Comparison of ENCODE assay signal across 8 cellular contexts in the genomic region with DNA sequence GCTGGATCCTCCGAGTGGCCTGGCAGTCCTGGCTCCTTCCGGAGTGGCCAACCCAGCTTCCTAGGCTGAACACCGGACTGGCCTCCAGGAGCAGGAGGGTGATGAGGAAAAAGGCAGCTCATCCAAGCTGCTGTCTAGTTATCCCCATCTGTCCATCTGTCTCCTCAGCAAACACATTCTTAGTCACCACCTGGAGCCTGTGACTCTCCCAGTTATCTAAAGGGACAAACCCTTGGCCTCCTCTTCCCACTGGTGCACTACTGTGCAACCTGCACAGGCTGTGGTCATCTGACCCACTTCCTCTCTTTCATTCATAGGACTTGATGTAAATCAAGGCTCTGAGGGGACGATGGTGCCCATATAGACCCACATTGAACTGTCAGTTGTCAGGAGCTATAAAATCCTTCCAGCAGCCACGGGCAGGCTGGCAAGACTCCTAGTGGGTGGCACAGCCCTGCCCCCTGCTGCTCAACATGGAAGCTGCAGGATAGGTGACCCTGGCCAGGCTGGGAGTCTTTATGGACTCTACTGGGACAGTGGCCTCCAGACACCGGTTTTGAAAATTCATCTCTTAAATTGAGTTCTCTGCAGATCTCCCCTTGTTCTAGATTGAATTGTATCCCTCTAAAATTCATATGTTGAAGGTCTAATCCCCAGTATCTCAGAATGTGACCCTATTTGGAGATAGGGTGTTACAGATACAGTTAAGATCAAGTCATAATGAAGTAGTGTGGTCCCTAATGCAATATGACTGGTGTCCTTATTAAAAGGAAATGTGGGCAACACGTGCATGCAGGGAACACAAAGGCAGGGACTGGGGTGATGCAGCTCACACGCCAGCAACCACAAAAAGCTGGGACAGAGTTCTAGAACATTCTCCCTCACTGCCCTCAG. TPM values are rescaled to one million over a fixed set of nuclear protein-coding genes. Genes with fewer than 3 reads are reported as not detected.
DNase-seq lines count a peak whose midpoint lies in the region; ATAC-seq and TF ChIP-seq lines count a peak whose summit lies in the region.

No MANE protein-coding gene starts in this region.

- H3K27ac ChIP-seq in C4-2B (no peak overlapping the region), OCI-LY1 (ENCODE audit: low read depth, low read length, poor library complexity, severe bottlenecking) (no peak overlapping the region)

- H3K4me1 Mint-ChIP-seq in naive B cell: peaks cover 5 to 15% (median 12%) of the 10 kb centered on the region in 3 donors

- 0 out of 2 replicates have a peak, but pooled peaks cover 3% of the 10 kb centered on the region for H3F3A ChIP-seq in OCI-LY1 (ENCODE audit: insufficient read depth, low read length)

- H3K4me1 ChIP-seq in OCI-LY1 (ENCODE audit: insufficient read depth, low read length, severe bottlenecking): no peaks in the 10 kb centered on the region

- no peaks in the 10 kb centered on the region; the same call in 1 of the 2 replicates for H3K36me3 ChIP-seq in OCI-LY1 (ENCODE audit: insufficient read depth, low read length)

- H3K4me3 ChIP-seq in OCI-LY1 (ENCODE audit: low read depth, low read length, poor library complexity, severe bottlenecking) (no peak overlapping the region), epithelial cell of esophagus (ENCODE audit: low read length) (no peak overlapping the region)

- peaks cover 0 to 3% (median 0%) of the 10 kb centered on the region in 7 donors for H3K9me3 Mint-ChIP-seq in naive B cell

- H4K20me1 ChIP-seq in OCI-LY1 (ENCODE audit: insufficient read depth, low read length): no peaks in the 10 kb centered on the region

- no peak overlapping the region for H2AFZ ChIP-seq in OCI-LY1 (ENCODE audit: low read length)

- no peaks in the 10 kb centered on the region for H3K9me2 ChIP-seq in OCI-LY1 (ENCODE audit: low read depth, low read length)

- DNase-seq in HT1080 (ENCODE audit: low read depth) (peak; percentile 38), epithelial cell of esophagus (ENCODE audit: low read depth) (peak; percentile 72), naive B cell (peak; percentile 76)
- peak; percentile 91 for DNase-seq in activated CD8-positive, alpha-beta memory T cell treated with anti-CD3 and anti-CD28 coated beads, Interleukin-2, amount 50 U/mL, for 48 hours
- peak; percentile 61 to 77 for DNase-seq in stimulated activated CD8-positive, alpha-beta memory T cell treated with anti-CD3 and anti-CD28 coated beads, Interleukin-7, amount 100 ng/mL, for 48 hours (ENCODE audit: extremely low read depth in 1 of 2, low read depth in 1 of 2)

- no peak overlapping the region for H3K4me3 Mint-ChIP-seq in naive B cell

- ATAC-seq in GM19324 (IDR thresholded peaks at IDR 0.05; ENCODE audit: low FRiP score, unreplicated experiment) (peak; percentile 65), naive B cell (ENCODE audit: low read depth in 2 of 2) (peak; percentile 90 to 98)

- peak overlapping the region in 5 of 6 donors; percentile 21 to 95 (median 57) for H3K27ac Mint-ChIP-seq in naive B cell

- TF ChIP-seq CTCF in C4-2B (conservative IDR thresholded peaks at IDR 0.05) (peak; percentile 95), OCI-LY1 (IDR thresholded peaks at IDR 0.05; ENCODE audit: low read length) (peak; percentile 96), epithelial cell of esophagus (IDR thresholded peaks at IDR 0.05; ENCODE audit: insufficient read depth, low read depth, low read length, missing control alignments) (peak; percentile 97)

- no peaks in the 10 kb centered on the region for H3K36me3 Mint-ChIP-seq in naive B cell

- H3K79me2 ChIP-seq in OCI-LY1 (ENCODE audit: insufficient read depth, low read length): no peaks in the 10 kb centered on the region

- no peaks in the 10 kb centered on the region for H3K27me3 ChIP-seq in OCI-LY1 (ENCODE audit: insufficient read depth, low read length)

- no peak overlapping the region for H3K9ac ChIP-seq in OCI-LY1 (ENCODE audit: low read length)

- H3K9me3 ChIP-seq in OCI-LY1 (ENCODE audit: low read length): peaks cover 3% of the 10 kb centered on the region

- H3K4me2 ChIP-seq in OCI-LY1 (ENCODE audit: low read length): no peak overlapping the region

- no peaks in the 10 kb centered on the region for H3K27me3 Mint-ChIP-seq in naive B cell

RNA-seq across cellular contexts. Expression of a gene that starts 29.3 kb away (rescaled TPM):
- 1.0 and 2.8 TPM in 2 replicates for total RNA-seq in HT1080 (2014; rRNA removed; shearing (Covaris generic))
- 0.99 and 2.1 TPM in 2 replicates for polyA plus RNA-seq in HT1080 (2015; cell fraction: cytosol; rRNA removed)
- 0.91 and 1.4 TPM in 2 replicates for polyA plus RNA-seq in HT1080 (2015; cell fraction: nucleus; rRNA removed)
- polyA plus RNA-seq in naive B cell (ENCODE audit: low read depth in 6 of 6): 100 to 1,000 TPM in 2 of 6 donors, 10 to 100 TPM in 4; 56.3 to 220 (median 95.9) TPM

RNA-seq across cellular contexts. Expression of a gene that starts 34.1 kb away (rescaled TPM):
- total RNA-seq in HT1080 (2014; rRNA removed; shearing (Covaris generic)): 131 and 153 TPM in 2 replicates
- 58.1 and 63.3 TPM in 2 replicates for polyA plus RNA-seq in HT1080 (2015; cell fraction: cytosol; rRNA removed)
- polyA plus RNA-seq in HT1080 (2015; cell fraction: nucleus; rRNA removed): 33.7 and 37.0 TPM in 2 replicates
- polyA plus RNA-seq in naive B cell (ENCODE audit: low read depth in 6 of 6): 100 to 1,000 TPM; 219 to 401 (median 239) TPM

RNA-seq across cellular contexts. Expression of a gene that starts 36.2 kb away (rescaled TPM):
- total RNA-seq in HT1080 (2014; rRNA removed; shearing (Covaris generic)): not detected in 2 replicates
- polyA plus RNA-seq in HT1080 (2015; cell fraction: cytosol; rRNA removed): not detected in 2 replicates
- not detected in 2 replicates for polyA plus RNA-seq in HT1080 (2015; cell fraction: nucleus; rRNA removed)
- not detected for polyA plus RNA-seq in naive B cell (ENCODE audit: low read depth in 6 of 6)

RNA-seq across cellular contexts. Expression of a gene that starts 58.1 kb away (rescaled TPM):
- total RNA-seq in HT1080 (2014; rRNA removed; shearing (Covaris generic)): not detected in 2 replicates
- not detected in 2 replicates for polyA plus RNA-seq in HT1080 (2015; cell fraction: cytosol; rRNA removed)
- polyA plus RNA-seq in HT1080 (2015; cell fraction: nucleus; rRNA removed): not detected in 2 replicates
- polyA plus RNA-seq in naive B cell (ENCODE audit: low read depth in 6 of 6): under 1 TPM in 1 of 6 donors, not detected in 5; 0.15 TPM

Comparison
In these comparisons a context has a peak if more than half of its experiments do, and no peak if none do; other contexts are left out.
1. DNase-seq: peak in every context shown above with its lines; median percentile 91 in activated CD8-positive, alpha-beta memory T cell treated with anti-CD3 and anti-CD28 coated beads, Interleukin-2, amount 50 U/mL, for 48 hours; 76 in naive B cell; 72 in epithelial cell of esophagus; 69 in stimulated activated CD8-positive, alpha-beta memory T cell treated with anti-CD3 and anti-CD28 coated beads, Interleukin-7, amount 100 ng/mL, for 48 hours; 38 in HT1080.